Comparison of ENCODE assay signal across 13 cellular contexts in genomic region chr14:30330452-30330851, GRCh38.
DNase-seq lines count a peak whose midpoint lies in the region; ATAC-seq, FAIRE-seq and TF ChIP-seq lines count a peak whose summit lies in the region.
"Had no signal": no experiment of that assay in that cellular context is flagged by ENCODE, and none has a peak within 500 bp of the region (broad histone marks: within the 10 kb centered on the region; RNA-seq: fewer than 3 reads in every experiment).

No MANE protein-coding gene starts in this region.

- POLR2A ChIA-PET in K562 (lab: Yijun Ruan, JAX) = no interaction called here

- H3K4me3 ChIP-seq in Karpas-422 (ENCODE audit: low read length) = no peak overlapping the region
- no peak overlapping the region for H3K4me3 ChIP-seq in K562
- H3K4me3 ChIP-seq in sigmoid colon = no peak overlapping the region
- no peak overlapping the region for H3K4me3 ChIP-seq in tibial nerve

- H3K9me1 ChIP-seq in K562 (ENCODE audit: control insufficient read depth, insufficient read depth, low read length) = no peaks in the 10 kb centered on the region

- no peak for ATAC-seq in K562
- no peak for ATAC-seq in activated naive CD8-positive, alpha-beta T cell treated with anti-CD3 and anti-CD28 coated beads, Interleukin-2, amount 50 U/mL, for 24 hours

- H2AFZ ChIP-seq in Karpas-422 (ENCODE audit: low read length) (no peak overlapping the region), K562 (ENCODE audit: low read depth, low read length) (no peak overlapping the region)

- intact Hi-C loops in K562 (cut with micrococcal nuclease) (no loop called here), sigmoid colon (cut with DNase I) (no loop called here)

- H3K27ac Mint-ChIP-seq in nephron progenitor cell = no peak overlapping the region
- H3K27ac Mint-ChIP-seq in activated naive CD8-positive, alpha-beta T cell treated with anti-CD3 and anti-CD28 coated beads, Interleukin-2, amount 50 U/mL, for 24 hours = no peak overlapping the region

- peak; percentile 11 for FAIRE-seq in K562 (lab: Jason Lieb, UNC)

- H3K9ac ChIP-seq in Karpas-422 (ENCODE audit: low read length) = no peak overlapping the region
- H3K9ac ChIP-seq in K562 (ENCODE audit: insufficient read depth in 1 of 2, low read depth in 2 of 2, low read length in 2 of 2) = no peak overlapping the region

- peaks cover 8% of the 10 kb centered on the region for H3K27me3 Mint-ChIP-seq in nephron progenitor cell (ENCODE audit: low read depth, poor library complexity)
- H3K27me3 Mint-ChIP-seq in activated naive CD8-positive, alpha-beta T cell treated with anti-CD3 and anti-CD28 coated beads, Interleukin-2, amount 50 U/mL, for 24 hours = peaks cover 14% of the 10 kb centered on the region

- no peak for TF ChIP-seq POLR2A in K562 (conservative IDR thresholded peaks at IDR 0.05)
- TF ChIP-seq POLR2A in sigmoid colon (IDR thresholded peaks at IDR 0.05) = no peak
- TF ChIP-seq POLR2A in tibial nerve (IDR thresholded peaks at IDR 0.05) = no peak

- H3K4me3 Mint-ChIP-seq in nephron progenitor cell = no peak overlapping the region
- no peak overlapping the region for H3K4me3 Mint-ChIP-seq in activated naive CD8-positive, alpha-beta T cell treated with anti-CD3 and anti-CD28 coated beads, Interleukin-2, amount 50 U/mL, for 24 hours

- H3K9me3 ChIP-seq in Karpas-422 (ENCODE audit: low read length) = no peaks in the 10 kb centered on the region
- 0 out of 2 replicates have a peak, but pooled peaks cover 3% of the 10 kb centered on the region for H3K9me3 ChIP-seq in K562 (replicated peaks; ENCODE audit: control insufficient read depth, insufficient read depth, low read depth, low read length)
- H3K9me3 ChIP-seq in sigmoid colon = no peaks in the 10 kb centered on the region
- H3K9me3 ChIP-seq in tibial nerve = no peaks in the 10 kb centered on the region

- H3K79me2 ChIP-seq in Karpas-422 (ENCODE audit: low read length) (no peaks in the 10 kb centered on the region), K562 (ENCODE audit: control insufficient read depth, insufficient read depth, low read length) (no peaks in the 10 kb centered on the region)

- no TSS peak for BruUV-seq in K562 (replicated peaks; lab: Mats Ljungman, UMichigan)

- no peak overlapping the region for H3K27ac ChIP-seq in Karpas-422 (ENCODE audit: low read length)
- no peak overlapping the region for H3K27ac ChIP-seq in K562 (ENCODE audit: extremely low read depth, low read depth, low read length)
- no peak overlapping the region for H3K27ac ChIP-seq in sigmoid colon
- no peak overlapping the region for H3K27ac ChIP-seq in tibial nerve
- H3K27ac ChIP-seq: HL-60 had no signal

- TF ChIP-seq CTCF in K562 (IDR thresholded peaks at IDR 0.05 in 2 of 3, conservative IDR thresholded peaks at IDR 0.05 in 1 of 3; ENCODE audit: insufficient read depth in 2 of 3, low read depth in 1 of 3, low read length in 3 of 3) (peak; percentile 9 to 37 (median 12); a peak in 2 of 6 replicates), nephron progenitor cell (IDR thresholded peaks at IDR 0.05) (peak; percentile 45), sigmoid colon (IDR thresholded peaks at IDR 0.05) (no peak), tibial nerve (IDR thresholded peaks at IDR 0.05) (no peak)

- DNase-seq in DMS 273 (lab: John Stamatoyannopoulos, UW; ENCODE audit: unreplicated experiment) = peak; percentile 16
- no peak for DNase-seq in DMS 273 treated with DMSO at 0.1 percent for 48 hours (lab: John Stamatoyannopoulos, UW)
- DNase-seq in Karpas-422 = peak; percentile 77
- peak; percentile 13 to 29 (median 21) for DNase-seq in K562 (ENCODE audit: extremely low read depth in 1 of 4, low spot score in 3 of 4)
- DNase-seq in nephron progenitor cell = no peak
- no peak for DNase-seq in sigmoid colon
- DNase-seq in activated naive CD8-positive, alpha-beta T cell treated with anti-CD3 and anti-CD28 coated beads, Interleukin-2, amount 50 U/mL, for 24 hours = no peak
- DNase-seq in tibial nerve (ENCODE audit: low spot score in 2 of 2) = no peak
- DNase-seq: 8988T; activated effector memory CD4-positive, alpha-beta T cell treated with anti-CD3 and anti-CD28 coated beads, Interleukin-2, amount 50 U/mL, for 16 hours; effector CD8-positive, alpha-beta T cell; NCI-H446 treated with DMSO at 0.1 percent for 48 hours had no signal

- no peaks in the 10 kb centered on the region for H3K27me3 ChIP-seq in Karpas-422 (ENCODE audit: low read length)
- H3K27me3 ChIP-seq in K562 (ENCODE audit: control insufficient read depth in 2 of 2, insufficient read depth in 2 of 2, low read length in 2 of 2) = no peaks in the 10 kb centered on the region
- H3K27me3 ChIP-seq in sigmoid colon = no peaks in the 10 kb centered on the region
- no peaks in the 10 kb centered on the region for H3K27me3 ChIP-seq in tibial nerve

- H3K4me2 ChIP-seq in Karpas-422 (ENCODE audit: low read depth, low read length, poor library complexity, severe bottlenecking) (no peak overlapping the region), K562 (ENCODE audit: insufficient read depth, low read length) (no peak overlapping the region)

- H4K20me1 ChIP-seq in Karpas-422 (ENCODE audit: insufficient read depth, low read depth, low read length) (no peaks in the 10 kb centered on the region), K562 (replicated peaks; ENCODE audit: control insufficient read depth, insufficient read depth, low read length) (no peaks in the 10 kb centered on the region)

- no peak for TF ChIP-seq EP300 in K562 (IDR thresholded peaks at IDR 0.05; ENCODE audit: low read length)
- TF ChIP-seq EP300 in sigmoid colon (IDR thresholded peaks at IDR 0.05) = no peak
- TF ChIP-seq EP300 in tibial nerve (IDR thresholded peaks at IDR 0.05) = no peak

- no peaks in the 10 kb centered on the region for H3K9me2 ChIP-seq in Karpas-422 (replicated peaks; ENCODE audit: insufficient read depth, low read length)

- H3K9me3 Mint-ChIP-seq in nephron progenitor cell = peaks cover 6% of the 10 kb centered on the region
- no peaks in the 10 kb centered on the region for H3K9me3 Mint-ChIP-seq in activated naive CD8-positive, alpha-beta T cell treated with anti-CD3 and anti-CD28 coated beads, Interleukin-2, amount 50 U/mL, for 24 hours

- no peaks in the 10 kb centered on the region for H3K36me3 ChIP-seq in Karpas-422 (ENCODE audit: insufficient read depth, low read length)
- no peaks in the 10 kb centered on the region for H3K36me3 ChIP-seq in K562 (ENCODE audit: control insufficient read depth, insufficient read depth, low read length)
- H3K36me3 ChIP-seq in sigmoid colon = no peaks in the 10 kb centered on the region
- H3K36me3 ChIP-seq in tibial nerve = no peaks in the 10 kb centered on the region

- CTCF ChIA-PET in K562 (lab: Yijun Ruan, JAX; ENCODE audit: low intra/inter-chr PET ratio) = no interaction called here

- H3K4me1 Mint-ChIP-seq in nephron progenitor cell = no peaks in the 10 kb centered on the region
- peaks cover 2% of the 10 kb centered on the region for H3K4me1 Mint-ChIP-seq in activated naive CD8-positive, alpha-beta T cell treated with anti-CD3 and anti-CD28 coated beads, Interleukin-2, amount 50 U/mL, for 24 hours

- in situ Hi-C loops in K562 (cut with MboI) = no loop called here

- no peaks in the 10 kb centered on the region for H3K36me3 Mint-ChIP-seq in nephron progenitor cell (ENCODE audit: low read depth)
- H3K36me3 Mint-ChIP-seq in activated naive CD8-positive, alpha-beta T cell treated with anti-CD3 and anti-CD28 coated beads, Interleukin-2, amount 50 U/mL, for 24 hours (ENCODE audit: low read depth) = no peaks in the 10 kb centered on the region

- no peak for TF ChIP-seq RAD21 in K562 (CRISPR knock-in tag; conservative IDR thresholded peaks at IDR 0.05 in 1 of 2, IDR thresholded peaks at IDR 0.05 in 1 of 2)

- no peaks in the 10 kb centered on the region for H3K4me1 ChIP-seq in Karpas-422 (ENCODE audit: low read length)
- H3K4me1 ChIP-seq in K562 (replicated peaks in 1 of 2; ENCODE audit: control insufficient read depth in 2 of 2, insufficient read depth in 2 of 2, low read length in 2 of 2) = no peaks in the 10 kb centered on the region; a peak in 1 of 5 replicates
- H3K4me1 ChIP-seq in sigmoid colon = no peaks in the 10 kb centered on the region
- H3K4me1 ChIP-seq in tibial nerve = no peaks in the 10 kb centered on the region

TF ChIP-seq in K562, 482 proteins besides CTCF, POLR2A, EP300 and RAD21:
- TF ChIP-seq ARID1B (IDR thresholded peaks at IDR 0.05) (no peak), ARID2 (IDR thresholded peaks at IDR 0.05) (no peak), ZBTB5 (IDR thresholded peaks at IDR 0.05) (no peak)

Comparison
In these comparisons a context has a peak if more than half of its experiments do, and no peak if none do; other contexts are left out.
1. DNase-seq: peak in DMS 273 (single experiment), Karpas-422 (single experiment) and K562 (4 of 4); none in DMS 273 treated with DMSO at 0.1 percent for 48 hours (single experiment), nephron progenitor cell (single experiment), sigmoid colon (single experiment), activated naive CD8-positive, alpha-beta T cell treated with anti-CD3 and anti-CD28 coated beads, Interleukin-2, amount 50 U/mL, for 24 hours (single experiment) and tibial nerve (0 of 2).
2. CTCF ChIP-seq: peak in K562 (3 of 3) and nephron progenitor cell (single experiment); none in sigmoid colon (0 of 4) and tibial nerve (0 of 5).